Comparison of ENCODE assay signal across 22 cellular contexts in genomic region chr1:4428711-4429110, GRCh38.
DNase-seq lines count a peak whose midpoint lies in the region; ATAC-seq and TF ChIP-seq lines count a peak whose summit lies in the region.
"Had no signal": no experiment of that assay in that cellular context is flagged by ENCODE, and none has a peak within 500 bp of the region (broad histone marks: within the 10 kb centered on the region; RNA-seq: fewer than 3 reads in every experiment).

No MANE protein-coding gene starts in this region.

- DNase-seq in A673 (ENCODE audit: low spot score) (peak; percentile 72), OCI-LY7 (ENCODE audit: low spot score) (no peak), brain microvascular endothelial cell (no peak), type B pancreatic cell (ENCODE audit: extremely low spot score, unreplicated experiment) (no peak), omental fat pad (ENCODE audit: low spot score) (no peak), DMS53 (lab: John Stamatoyannopoulos, UW) (no peak)
- no peak for DNase-seq in activated naive CD4-positive, alpha-beta T cell treated with anti-CD3 and anti-CD28 coated beads, Interleukin-2, amount 50 U/mL, for 16 hours
- DNase-seq: 8988T; Caco-2; CD4-positive, CD25-positive, alpha-beta regulatory T cell; CD8-positive, alpha-beta T cell; DMS153; DMS79; EL; GDM1; GM23248; H7; HCEC 1CT had no signal

- H2AFZ ChIP-seq in OCI-LY7 (ENCODE audit: low read length), result 0 out of 2 replicates have a peak overlapping the region, but pooled peaks have one; percentile 37
- H2AFZ ChIP-seq: GM23248 had no signal

- no peak overlapping the region for H3K4me2 ChIP-seq in OCI-LY7 (ENCODE audit: low read length)
- H3K4me2 ChIP-seq: BLaER1 had no signal

- no peaks in the 10 kb centered on the region for H3K9me2 ChIP-seq in OCI-LY7 (ENCODE audit: insufficient read depth, low read length)

- no peaks in the 10 kb centered on the region for H3K36me3 Mint-ChIP-seq in type B pancreatic cell
- H3K36me3 Mint-ChIP-seq: CD4-positive, CD25-positive, alpha-beta regulatory T cell; CD8-positive, alpha-beta T cell had no signal

- H3K4me1 ChIP-seq in A673 (ENCODE audit: insufficient read depth, low read length, poor library complexity, severe bottlenecking), result peaks cover 11% of the 10 kb centered on the region
- H3K4me1 ChIP-seq in OCI-LY7 (ENCODE audit: insufficient read depth, low read length, poor library complexity, severe bottlenecking), result peaks cover 20% of the 10 kb centered on the region
- H3K4me1 ChIP-seq: Caco-2 had no signal

- CTCF ChIA-PET in A673 (lab: Charles Lee), result no interaction called here
- CTCF ChIA-PET in OCI-LY7 (lab: Charles Lee; ENCODE audit: unreplicated experiment), result no interaction called here

- H3K4me3 Mint-ChIP-seq in type B pancreatic cell, result no peak overlapping the region
- H3K4me3 Mint-ChIP-seq: B cell; CD4-positive, CD25-positive, alpha-beta regulatory T cell; CD8-positive, alpha-beta T cell had no signal

- H3K4me3 ChIP-seq in A673 (ENCODE audit: low read depth, low read length, poor library complexity, severe bottlenecking) (no peak overlapping the region), OCI-LY7 (ENCODE audit: low read depth, low read length, poor library complexity, severe bottlenecking) (no peak overlapping the region), brain microvascular endothelial cell (ENCODE audit: low read depth, low read length) (no peak overlapping the region)
- H3K4me3 ChIP-seq: BLaER1, GM12878, GM23248 had no signal

- no peak for ATAC-seq in omental fat pad (ENCODE audit: low FRiP score)
- ATAC-seq: CD8-positive, alpha-beta T cell; GM12878 had no signal

- H3K27ac ChIP-seq in A673 (ENCODE audit: low read depth, low read length, poor library complexity, severe bottlenecking) (peak overlapping the region; percentile 71), OCI-LY7 (ENCODE audit: low read depth, low read length, poor library complexity, severe bottlenecking) (no peak overlapping the region), brain microvascular endothelial cell (peak overlapping the region; percentile 4)
- H3K27ac ChIP-seq: BLaER1, C4-2B, GM23248 had no signal

- POLR2A ChIA-PET in A673 (lab: Charles Lee; ENCODE audit: low non-redundant PET) (no interaction called here), OCI-LY7 (lab: Charles Lee) (interaction anchor here (0.5 kb wide), 1 partner anchor 253 kb away, joined by 3 read pairs; no protein-coding TSS in a partner anchor)

- H3K36me3 ChIP-seq in A673 (ENCODE audit: insufficient read depth, low read length, poor library complexity, severe bottlenecking) (no peaks in the 10 kb centered on the region), OCI-LY7 (ENCODE audit: insufficient read depth, low read length) (no peaks in the 10 kb centered on the region), brain microvascular endothelial cell (replicated peaks) (no peaks in the 10 kb centered on the region)
- H3K36me3 ChIP-seq: BLaER1 had no signal

- no TSS peak for BruUV-seq in A673 (replicated peaks; lab: Mats Ljungman, UMichigan)
- no TSS peak for BruUV-seq in OCI-LY7 (replicated peaks; lab: Mats Ljungman, UMichigan)

- intact Hi-C loops in A673 (cut with micrococcal nuclease; ENCODE audit: unreplicated experiment) (no loop called here), OCI-LY7 (cut with micrococcal nuclease; ENCODE audit: unreplicated experiment) (loop anchor here (10.0 kb wide), 1 partner anchor 254 kb away; no protein-coding TSS in a partner anchor)

- no peaks in the 10 kb centered on the region for H3K27me3 ChIP-seq in A673 (replicated peaks; ENCODE audit: insufficient read depth, low read depth, low read length, poor library complexity)
- no peaks in the 10 kb centered on the region for H3K27me3 ChIP-seq in brain microvascular endothelial cell (replicated peaks)
- H3K27me3 ChIP-seq: BLaER1 had no signal

- no peaks in the 10 kb centered on the region for H4K20me1 ChIP-seq in OCI-LY7 (ENCODE audit: insufficient read depth, low read length)
- H4K20me1 ChIP-seq: BLaER1 had no signal

- no peaks in the 10 kb centered on the region for H3K27me3 Mint-ChIP-seq in type B pancreatic cell
- H3K27me3 Mint-ChIP-seq: B cell; CD4-positive, CD25-positive, alpha-beta regulatory T cell had no signal

- H3K27ac Mint-ChIP-seq in type B pancreatic cell, result peak overlapping the region; percentile 51
- H3K27ac Mint-ChIP-seq: B cell; CD4-positive, CD25-positive, alpha-beta regulatory T cell; CD8-positive, alpha-beta T cell had no signal

- no peaks in the 10 kb centered on the region for H3K9me3 ChIP-seq in A673 (ENCODE audit: low read depth, low read length, poor library complexity, severe bottlenecking)
- H3K9me3 ChIP-seq in OCI-LY7 (ENCODE audit: low read length), result no peaks in the 10 kb centered on the region
- H3K9me3 ChIP-seq: BLaER1, Caco-2 had no signal

- in situ Hi-C loops in brain microvascular endothelial cell (cut with HindIII; ENCODE audit: low pct_ligation_motif_present, low sequenced_read_pairs), result no loop called here

- H3K4me1 Mint-ChIP-seq in type B pancreatic cell (ENCODE audit: unreplicated experiment), result no peaks in the 10 kb centered on the region
- H3K4me1 Mint-ChIP-seq: B cell; CD4-positive, CD25-positive, alpha-beta regulatory T cell had no signal

- TF ChIP-seq CTCF in A673 (conservative IDR thresholded peaks at IDR 0.05; ENCODE audit: low read depth, low read length) (no peak), OCI-LY7 (conservative IDR thresholded peaks at IDR 0.05; ENCODE audit: low read length) (no peak), brain microvascular endothelial cell (IDR thresholded peaks at IDR 0.05; ENCODE audit: low read depth, low read length, missing control alignments) (no peak), type B pancreatic cell (conservative IDR thresholded peaks at IDR 0.05) (no peak), omental fat pad (IDR thresholded peaks at IDR 0.05) (no peak)

- no peaks in the 10 kb centered on the region for H3K9me3 Mint-ChIP-seq in type B pancreatic cell
- H3K9me3 Mint-ChIP-seq: CD8-positive, alpha-beta T cell had no signal

- no peaks in the 10 kb centered on the region for H3K79me2 ChIP-seq in OCI-LY7 (ENCODE audit: insufficient read depth, low read depth, low read length)
